Comparison of ENCODE assay signal across 17 cellular contexts in genomic region chr22:46439576-46440465, GRCh38.
DNase-seq lines count a peak whose midpoint lies in the region; ATAC-seq and TF ChIP-seq lines count a peak whose summit lies in the region.
"Had no signal": no experiment of that assay in that cellular context is flagged by ENCODE, and none has a peak within 500 bp of the region (broad histone marks: within the 10 kb centered on the region; RNA-seq: fewer than 3 reads in every experiment).

No MANE protein-coding gene starts in this region.

- POLR2A ChIA-PET in SK-N-SH (lab: Yijun Ruan, JAX): no interaction called here

- H3K36me3 Mint-ChIP-seq in brain: peaks cover 10% of the 10 kb centered on the region
- no peaks in the 10 kb centered on the region for H3K36me3 Mint-ChIP-seq in activated T-helper 17 cell treated with anti-CD3 and anti-CD28 coated beads, Interleukin-2, amount 50 U/mL, for 72 hours (ENCODE audit: low read depth)
- H3K36me3 Mint-ChIP-seq: CD14-positive monocyte; CD8-positive, alpha-beta T cell had no signal

- no peaks in the 10 kb centered on the region for H3K79me1 ChIP-seq in neuronal stem cell (ENCODE audit: low read depth, low read length)

- H3K4me3 ChIP-seq in neuronal stem cell (ENCODE audit: low read length in 2 of 2): no peak overlapping the region
- H3K4me3 ChIP-seq in thyroid gland (replicated peaks in 1 of 3): no peak overlapping the region
- H3K4me3 ChIP-seq in SK-N-SH (ENCODE audit: low read depth in 2 of 2, low read length in 1 of 2): no peak overlapping the region
- H3K4me3 ChIP-seq: A549 had no signal

- DNase-seq in neuronal stem cell (ENCODE audit: low spot score): no peak
- peak; percentile 69 to 73 for DNase-seq in thyroid gland
- DNase-seq in NCI-H446 treated with DMSO at 0.1 percent for 48 hours (lab: John Stamatoyannopoulos, UW): no peak
- no peak for DNase-seq in SK-N-SH
- DNase-seq: CD8-positive, alpha-beta T cell; COR-L47; DMS153; DMS79 treated with DMSO at 0.1 percent for 48 hours; EL; HCEC 1CT; HFFc6; IMR-90 had no signal

- H3K18ac ChIP-seq in neuronal stem cell (ENCODE audit: low read length): peak overlapping the region; percentile 78

- no peak overlapping the region for H3K4me3 Mint-ChIP-seq in brain
- H3K4me3 Mint-ChIP-seq in activated T-helper 17 cell treated with anti-CD3 and anti-CD28 coated beads, Interleukin-2, amount 50 U/mL, for 72 hours: no peak overlapping the region
- H3K4me3 Mint-ChIP-seq: CD14-positive monocyte; CD8-positive, alpha-beta T cell; HFFc6 had no signal

- H4K20me1 ChIP-seq in SK-N-SH (ENCODE audit: insufficient read depth): no peaks in the 10 kb centered on the region

- no peak overlapping the region for H3K14ac ChIP-seq in neuronal stem cell (ENCODE audit: low read length)

- H3K27me3 ChIP-seq in neuronal stem cell (ENCODE audit: control insufficient read depth in 3 of 3, insufficient read depth in 3 of 3, low read depth in 1 of 3, low read length in 3 of 3) (no peaks in the 10 kb centered on the region), thyroid gland (no peaks in the 10 kb centered on the region), SK-N-SH (ENCODE audit: insufficient read depth) (no peaks in the 10 kb centered on the region; the same call in 1 of the 2 replicates)

- H3K9me2 ChIP-seq in SK-N-SH: no peaks in the 10 kb centered on the region

- H4K8ac ChIP-seq in neuronal stem cell (ENCODE audit: low read depth, low read length): no peak overlapping the region

- peaks cover 52% of the 10 kb centered on the region for H3K4me1 Mint-ChIP-seq in brain
- H3K4me1 Mint-ChIP-seq in activated T-helper 17 cell treated with anti-CD3 and anti-CD28 coated beads, Interleukin-2, amount 50 U/mL, for 72 hours: peaks cover 5% of the 10 kb centered on the region
- H3K4me1 Mint-ChIP-seq: CD14-positive monocyte had no signal

- H3K9me3 ChIP-seq in neuronal stem cell (replicated peaks in 1 of 2; ENCODE audit: control insufficient read depth in 2 of 2, insufficient read depth in 1 of 2, low read depth in 1 of 2, low read length in 2 of 2) (no peaks in the 10 kb centered on the region), thyroid gland (no peaks in the 10 kb centered on the region), SK-N-SH (no peaks in the 10 kb centered on the region)
- H3K9me3 ChIP-seq: A549 had no signal

- peaks cover 0 to 2% (median 0%) of the 10 kb centered on the region in 5 experiments for H3K9me3 Mint-ChIP-seq in brain
- no peaks in the 10 kb centered on the region for H3K9me3 Mint-ChIP-seq in activated T-helper 17 cell treated with anti-CD3 and anti-CD28 coated beads, Interleukin-2, amount 50 U/mL, for 72 hours
- H3K9me3 Mint-ChIP-seq: CD14-positive monocyte; CD8-positive, alpha-beta T cell; HFFc6 had no signal

- no peak overlapping the region for H3K23ac ChIP-seq in neuronal stem cell (ENCODE audit: low read depth, low read length, poor library complexity)

- peak overlapping the region; percentile 81 for H4K91ac ChIP-seq in neuronal stem cell (ENCODE audit: low read depth, low read length, poor library complexity)

- TF ChIP-seq CTCF in brain (conservative IDR thresholded peaks at IDR 0.05) (no peak), thyroid gland (IDR thresholded peaks at IDR 0.05) (no peak), SK-N-SH (IDR thresholded peaks at IDR 0.05) (no peak)

- intact Hi-C loops in thyroid gland (cut with DNase I): no loop called here

- no peak for ATAC-seq in activated T-helper 17 cell treated with anti-CD3 and anti-CD28 coated beads, Interleukin-2, amount 50 U/mL, for 72 hours (replicated peaks)
- ATAC-seq: A549; CD8-positive, alpha-beta T cell had no signal

- peak overlapping the region; percentile 38 for H2BK15ac ChIP-seq in neuronal stem cell (ENCODE audit: low read length)

- H2AK5ac ChIP-seq in neuronal stem cell (ENCODE audit: low read depth, low read length): peak overlapping the region; percentile 94

- no peak for TF ChIP-seq EP300 in SK-N-SH (IDR thresholded peaks at IDR 0.05; ENCODE audit: borderline replicate concordance in 1 of 2, low read depth in 1 of 2, low read length in 1 of 2)

- H3K4me2 ChIP-seq in neuronal stem cell (ENCODE audit: insufficient read depth, low read length, poor library complexity, severe bottlenecking): no peak overlapping the region
- H3K4me2 ChIP-seq in SK-N-SH: no peak overlapping the region
- H3K4me2 ChIP-seq: A549 had no signal

- TF ChIP-seq POLR2A in thyroid gland (IDR thresholded peaks at IDR 0.05): peak in 1 of 2 donors; percentile 70

- peak overlapping the region; percentile 33 to 100 (median 99) for H3K27ac Mint-ChIP-seq in brain
- H3K27ac Mint-ChIP-seq in activated T-helper 17 cell treated with anti-CD3 and anti-CD28 coated beads, Interleukin-2, amount 50 U/mL, for 72 hours: no peak overlapping the region
- H3K27ac Mint-ChIP-seq: CD14-positive monocyte; CD8-positive, alpha-beta T cell; HFFc6 had no signal

- H3F3A ChIP-seq in SK-N-SH (replicated peaks; ENCODE audit: insufficient read depth): no peaks in the 10 kb centered on the region

- no CpG with 5 or more reads among the region's 24 CpGs for WGBS in neuronal stem cell (ENCODE audit: extremely low coverage in 2 of 2, insufficient read length in 2 of 2, insufficient replicate concordance in 1 of 2), 2 donors
- 72 to 75% methylated on average over 20 to 22 of the region's 24 CpGs for WGBS in thyroid gland, 2 donors
- WGBS in SK-N-SH (ENCODE audit: low lambda C conversion rate): 69% methylated on average over 21 of the region's 24 CpGs

- H3K9ac ChIP-seq in neuronal stem cell (ENCODE audit: low read depth, low read length, poor library complexity): no peak overlapping the region
- no peak overlapping the region for H3K9ac ChIP-seq in SK-N-SH

- H3K4ac ChIP-seq in neuronal stem cell (ENCODE audit: low read length): no peak overlapping the region

- CTCF ChIA-PET in SK-N-SH (lab: Yijun Ruan, JAX): interaction anchor here (1.6 kb wide), 1 partner anchor 9 kb away, joined by 5 read pairs; no protein-coding TSS in a partner anchor

- no peak overlapping the region for H2BK120ac ChIP-seq in neuronal stem cell (ENCODE audit: low read depth, low read length)

- H3K36me3 ChIP-seq in neuronal stem cell (replicated peaks in 1 of 2; ENCODE audit: control insufficient read depth in 2 of 2, insufficient read depth in 2 of 2, low read length in 2 of 2): peaks cover 2 to 16% of the 10 kb centered on the region in 2 donors
- H3K36me3 ChIP-seq in thyroid gland: no peaks in the 10 kb centered on the region
- no peaks in the 10 kb centered on the region for H3K36me3 ChIP-seq in SK-N-SH (replicated peaks in 1 of 2; ENCODE audit: control insufficient read depth in 1 of 2, insufficient read depth in 2 of 2, low read length in 1 of 2)

- no peaks in the 10 kb centered on the region for H3K79me2 ChIP-seq in SK-N-SH (ENCODE audit: insufficient read depth)

- H2AFZ ChIP-seq in neuronal stem cell (ENCODE audit: low read length) (no peak overlapping the region), SK-N-SH (ENCODE audit: low read depth) (no peak overlapping the region)

- H3K4me1 ChIP-seq in neuronal stem cell (ENCODE audit: control insufficient read depth in 2 of 2, insufficient read depth in 1 of 2, low read depth in 1 of 2, low read length in 2 of 2): peaks cover 17 to 25% of the 10 kb centered on the region in 2 donors
- peaks cover 53 to 63% of the 10 kb centered on the region in 2 donors for H3K4me1 ChIP-seq in thyroid gland
- no peaks in the 10 kb centered on the region for H3K4me1 ChIP-seq in SK-N-SH (ENCODE audit: control insufficient read depth in 1 of 2, insufficient read depth in 2 of 2, low read depth in 1 of 2, low read length in 1 of 2)

- H3K27ac ChIP-seq in neuronal stem cell (replicated peaks; ENCODE audit: low read length) (no peak overlapping the region), thyroid gland (peak overlapping the region; percentile 52 to 95 (median 81)), SK-N-SH (ENCODE audit: low read depth in 2 of 2, low read length in 1 of 2) (no peak overlapping the region)
- H3K27ac ChIP-seq: A549, HL-60 had no signal

- no peaks in the 10 kb centered on the region for H3K27me3 Mint-ChIP-seq in brain
- H3K27me3 Mint-ChIP-seq in activated T-helper 17 cell treated with anti-CD3 and anti-CD28 coated beads, Interleukin-2, amount 50 U/mL, for 72 hours: no peaks in the 10 kb centered on the region

- H2BK12ac ChIP-seq in neuronal stem cell (ENCODE audit: low read length): no peak overlapping the region

- no peak for TF ChIP-seq RAD21 in SK-N-SH (IDR thresholded peaks at IDR 0.05; ENCODE audit: low read length)

- no peak overlapping the region for H2BK5ac ChIP-seq in neuronal stem cell (ENCODE audit: low read length)

TF ChIP-seq in SK-N-SH, 30 proteins besides CTCF, POLR2A, EP300 and RAD21 (continues in another document):
- TF ChIP-seq RXRA (IDR thresholded peaks at IDR 0.05; ENCODE audit: borderline replicate concordance, low read depth) (no peak), CHD2 (IDR thresholded peaks at IDR 0.05; ENCODE audit: low read length, partially characterized antibody) (no peak), SIN3A (IDR thresholded peaks at IDR 0.05; ENCODE audit: borderline replicate concordance, low read depth, low read length) (no peak), GABPA (IDR thresholded peaks at IDR 0.05; ENCODE audit: low read depth) (no peak), ELF1 (IDR thresholded peaks at IDR 0.05) (no peak), SMC3 (IDR thresholded peaks at IDR 0.05; ENCODE audit: low read depth, low read length) (no peak)
- TF ChIP-seq, protein P1, sequence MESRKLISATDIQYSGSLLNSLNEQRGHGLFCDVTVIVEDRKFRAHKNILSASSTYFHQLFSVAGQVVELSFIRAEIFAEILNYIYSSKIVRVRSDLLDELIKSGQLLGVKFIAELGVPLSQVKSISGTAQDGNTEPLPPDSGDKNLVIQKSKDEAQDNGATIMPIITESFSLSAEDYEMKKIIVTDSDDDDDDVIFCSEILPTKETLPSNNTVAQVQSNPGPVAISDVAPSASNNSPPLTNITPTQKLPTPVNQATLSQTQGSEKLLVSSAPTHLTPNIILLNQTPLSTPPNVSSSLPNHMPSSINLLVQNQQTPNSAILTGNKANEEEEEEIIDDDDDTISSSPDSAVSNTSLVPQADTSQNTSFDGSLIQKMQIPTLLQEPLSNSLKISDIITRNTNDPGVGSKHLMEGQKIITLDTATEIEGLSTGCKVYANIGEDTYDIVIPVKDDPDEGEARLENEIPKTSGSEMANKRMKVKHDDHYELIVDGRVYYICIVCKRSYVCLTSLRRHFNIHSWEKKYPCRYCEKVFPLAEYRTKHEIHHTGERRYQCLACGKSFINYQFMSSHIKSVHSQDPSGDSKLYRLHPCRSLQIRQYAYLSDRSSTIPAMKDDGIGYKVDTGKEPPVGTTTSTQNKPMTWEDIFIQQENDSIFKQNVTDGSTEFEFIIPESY (IDR thresholded peaks at IDR 0.05; ENCODE audit: borderline replicate concordance, low read depth): no peak
- TF ChIP-seq, protein P2, sequence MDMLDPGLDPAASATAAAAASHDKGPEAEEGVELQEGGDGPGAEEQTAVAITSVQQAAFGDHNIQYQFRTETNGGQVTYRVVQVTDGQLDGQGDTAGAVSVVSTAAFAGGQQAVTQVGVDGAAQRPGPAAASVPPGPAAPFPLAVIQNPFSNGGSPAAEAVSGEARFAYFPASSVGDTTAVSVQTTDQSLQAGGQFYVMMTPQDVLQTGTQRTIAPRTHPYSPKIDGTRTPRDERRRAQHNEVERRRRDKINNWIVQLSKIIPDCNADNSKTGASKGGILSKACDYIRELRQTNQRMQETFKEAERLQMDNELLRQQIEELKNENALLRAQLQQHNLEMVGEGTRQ (IDR thresholded peaks at IDR 0.05; ENCODE audit: borderline replicate concordance, low read depth, low read length): no peak

Comparison
In these comparisons a context has a peak if more than half of its experiments do, and no peak if none do; other contexts are left out.
1. DNase-seq: peak in thyroid gland (2 of 2); none in neuronal stem cell (single experiment), NCI-H446 treated with DMSO at 0.1 percent for 48 hours (single experiment) and SK-N-SH (single experiment).
2. H3K27ac ChIP-seq: peak in thyroid gland (3 of 3); none in neuronal stem cell (single experiment) and SK-N-SH (0 of 2).